In the genomic region with DNA sequence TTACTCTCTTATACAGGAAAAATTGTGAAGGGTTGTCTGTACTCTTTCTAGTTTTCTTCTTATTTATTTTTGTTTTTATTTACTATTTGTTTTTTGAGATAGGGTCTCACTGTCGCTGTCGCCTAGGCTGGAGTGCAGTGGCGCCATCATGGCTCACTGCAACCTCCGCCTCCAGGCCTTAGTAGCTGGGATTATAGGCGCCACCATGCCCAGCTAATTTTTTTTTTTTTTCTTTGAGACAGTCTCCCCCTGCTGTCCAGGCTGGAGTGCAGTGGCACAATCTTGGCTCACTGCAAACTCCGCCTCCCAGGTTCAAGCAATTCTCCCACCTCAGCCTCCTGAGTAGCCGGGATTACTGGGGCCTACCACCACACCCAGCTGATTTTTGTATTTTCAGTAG, we compare ENCODE assay signal across 19 cellular contexts. TPM values are rescaled to one million over a fixed set of nuclear protein-coding genes. Genes with fewer than 3 reads are reported as not detected.
A peak's percentile ranks its signal among the peaks of the same experiment; 100 is the strongest.
DNase-seq lines count a peak whose midpoint lies in the region; ATAC-seq, FAIRE-seq and TF ChIP-seq lines count a peak whose summit lies in the region.
"Had no signal": no experiment of that assay in that cellular context is flagged by ENCODE, and none has a peak within 500 bp of the region (broad histone marks: within the 10 kb centered on the region; RNA-seq: fewer than 3 reads in every experiment).

No MANE protein-coding gene starts in this region.

- no peaks in the 10 kb centered on the region for H3K9me3 ChIP-seq in Karpas-422 (ENCODE audit: low read length)
- H3K9me3 ChIP-seq in GM12878 (replicated peaks; ENCODE audit: control insufficient read depth, insufficient read depth, low read length) = peaks cover 2% of the 10 kb centered on the region; the same call in 1 of the 3 replicates
- H3K9me3 ChIP-seq in liver (ENCODE audit: control insufficient read depth in 4 of 4, low read length in 3 of 4) = no peaks in the 10 kb centered on the region
- H3K9me3 ChIP-seq in smooth muscle cell (replicated peaks; ENCODE audit: low read depth) = no peaks in the 10 kb centered on the region
- H3K9me3 ChIP-seq in esophagus squamous epithelium = no peaks in the 10 kb centered on the region
- H3K9me3 ChIP-seq: thoracic aorta had no signal

- ATAC-seq in GM12878 (no peak), HG03439 (IDR thresholded peaks at IDR 0.05; ENCODE audit: unreplicated experiment) (no peak)
- ATAC-seq: activated naive CD4-positive, alpha-beta T cell treated with anti-CD3 and anti-CD28 coated beads, Interleukin-2, amount 50 U/mL, for 72 hours had no signal

- TF ChIP-seq RAD21 in GM12878 (IDR thresholded peaks at IDR 0.05; ENCODE audit: insufficient read depth, low read depth, low read length) (no peak), liver (IDR thresholded peaks at IDR 0.05) (no peak)

- H3K36me3 ChIP-seq in Karpas-422 (ENCODE audit: insufficient read depth, low read length) (peaks cover 18% of the 10 kb centered on the region), GM12878 (ENCODE audit: control insufficient read depth in 2 of 2, insufficient read depth in 2 of 2, low read length in 1 of 2) (no peaks in the 10 kb centered on the region), liver (ENCODE audit: control insufficient read depth in 4 of 4, insufficient read depth in 3 of 4, low read depth in 1 of 4, low read length in 3 of 4) (no peaks in the 10 kb centered on the region), smooth muscle cell (ENCODE audit: low read depth) (no peaks in the 10 kb centered on the region), esophagus squamous epithelium (peaks cover 0 to 6% (median 0%) of the 10 kb centered on the region in 3 donors)
- H3K36me3 ChIP-seq: thoracic aorta had no signal

- H3K27ac ChIP-seq in Karpas-422 (ENCODE audit: low read length) (no peak overlapping the region), GM12878 (ENCODE audit: control insufficient read depth, insufficient read depth) (no peak overlapping the region), liver (ENCODE audit: low read depth in 1 of 2, low read length in 2 of 2) (no peak overlapping the region), smooth muscle cell (ENCODE audit: low read depth) (no peak overlapping the region), esophagus squamous epithelium (no peak overlapping the region)
- H3K27ac ChIP-seq: BLaER1, thoracic aorta had no signal

- peak; percentile 9 for DNase-seq in ELR (ENCODE audit: low read depth)
- peak; percentile 63 for DNase-seq in Karpas-422
- DNase-seq in GM12878 (ENCODE audit: low read depth, low spot score) = no peak
- DNase-seq in smooth muscle cell (lab: John Stamatoyannopoulos, UW; ENCODE audit: unreplicated experiment) = no peak
- no peak for DNase-seq in EL
- no peak for DNase-seq in esophagus squamous epithelium (lab: John Stamatoyannopoulos, UW)
- DNase-seq: activated B cell treated with CpG ODN at 0.5 μM for 24 hours; activated CD4-positive, alpha-beta memory T cell treated with anti-CD3 and anti-CD28 coated beads, Interleukin-2, amount 10 ng/mL, durations not matched to agents 7 days and 5 days; activated T-cell treated with anti-CD3 and anti-CD28 coated beads, Interleukin-2, amount 50 U/mL, for 48 hours; DMS 273 treated with DMSO at 0.1 percent for 48 hours; NCI-H1930; NCI-H446; Right ventricle myocardium superior had no signal

- SMC1A ChIA-PET in GM12878 (lab: Charles Lee; ENCODE audit: uncharacterized antibody, unreplicated experiment) = interaction anchor here (0.9 to 1.4 kb wide), 2 partner anchors 16 to 415 kb away, joined by 4 to 5 read pairs; no protein-coding TSS in a partner anchor

- RAD21 ChIA-PET in GM12878 (lab: Charles Lee; ENCODE audit: unreplicated experiment) = interaction anchor here (0.5 to 3.9 kb wide), 3 partner anchors 18 to 353 kb away, joined by 3 to 30 read pairs (median 5); a partner anchor contains a TSS

- H2AFZ ChIP-seq in Karpas-422 (ENCODE audit: low read length) = no peak overlapping the region
- no peak overlapping the region for H2AFZ ChIP-seq in GM12878 (ENCODE audit: control insufficient read depth, low read depth, low read length)
- H2AFZ ChIP-seq in smooth muscle cell (ENCODE audit: low read depth) = no peak overlapping the region

- TF ChIP-seq POLR2A in GM12878 (IDR thresholded peaks at IDR 0.05; ENCODE audit: low read depth, low read length) (no peak), esophagus squamous epithelium (IDR thresholded peaks at IDR 0.05) (no peak)

- H3K79me2 ChIP-seq in Karpas-422 (ENCODE audit: low read length) (peaks cover 100% of the 10 kb centered on the region), GM12878 (ENCODE audit: control insufficient read depth, insufficient read depth, low read length) (peaks cover 82% of the 10 kb centered on the region), smooth muscle cell (ENCODE audit: low read depth) (peaks cover 100% of the 10 kb centered on the region)

- H3K27me3 ChIP-seq in Karpas-422 (ENCODE audit: low read length) (no peaks in the 10 kb centered on the region), GM12878 (replicated peaks in 1 of 2; ENCODE audit: control insufficient read depth in 2 of 2, insufficient read depth in 2 of 2, low read length in 1 of 2) (no peaks in the 10 kb centered on the region), liver (ENCODE audit: control insufficient read depth in 4 of 4, insufficient read depth in 4 of 4, low read length in 3 of 4) (no peaks in the 10 kb centered on the region), smooth muscle cell (ENCODE audit: low read depth) (no peaks in the 10 kb centered on the region), esophagus squamous epithelium (no peaks in the 10 kb centered on the region)
- H3K27me3 ChIP-seq: BLaER1 had no signal

- H3K4me3 ChIP-seq in Karpas-422 (ENCODE audit: low read length) = no peak overlapping the region
- no peak overlapping the region for H3K4me3 ChIP-seq in GM12878
- no peak overlapping the region for H3K4me3 ChIP-seq in liver (ENCODE audit: low read depth in 1 of 3, low read length in 3 of 3)
- H3K4me3 ChIP-seq in smooth muscle cell = no peak overlapping the region
- H3K4me3 ChIP-seq in esophagus squamous epithelium = no peak overlapping the region
- H3K4me3 ChIP-seq: BLaER1, thoracic aorta had no signal

- H4K20me1 ChIP-seq in Karpas-422 (ENCODE audit: insufficient read depth, low read depth, low read length) = peaks cover 17% of the 10 kb centered on the region
- H4K20me1 ChIP-seq in GM12878 (ENCODE audit: control insufficient read depth, insufficient read depth) = no peaks in the 10 kb centered on the region
- H4K20me1 ChIP-seq in smooth muscle cell (ENCODE audit: low read depth) = peaks cover 99% of the 10 kb centered on the region

- TF ChIP-seq EP300 in GM12878 (IDR thresholded peaks at IDR 0.05; ENCODE audit: borderline replicate concordance in 1 of 2, control insufficient read depth in 1 of 2, low read depth in 2 of 2, low read length in 2 of 2) = no peak

- no peak for FAIRE-seq in GM12878 (lab: Jason Lieb, UNC)
- FAIRE-seq: HTR-8/SVneo had no signal

- no TSS peak for BruUV-seq in GM12878 (replicated peaks; lab: Mats Ljungman, UMichigan)

- POLR2A ChIA-PET in GM12878 (lab: Charles Lee) = interaction anchor here (0.7 to 1.1 kb wide), 3 partner anchors 9 to 394 kb away, joined by 3 to 5 read pairs (median 4); a partner anchor contains a TSS

- H3K9ac ChIP-seq in Karpas-422 (ENCODE audit: low read length) (no peak overlapping the region), GM12878 (ENCODE audit: control insufficient read depth, insufficient read depth, low read length) (no peak overlapping the region), liver (ENCODE audit: low read depth in 1 of 2, low read length in 2 of 2) (no peak overlapping the region), smooth muscle cell (ENCODE audit: low read depth) (no peak overlapping the region)
- H3K9ac ChIP-seq: BLaER1 had no signal

- in situ Hi-C loops in GM12878 (cut with MboI) = no loop called here

- intact Hi-C loops in GM12878 (cut with micrococcal nuclease; ENCODE audit: unreplicated experiment) (no loop called here), esophagus squamous epithelium (cut with DNase I) (no loop called here)

- no peaks in the 10 kb centered on the region for H3K9me2 ChIP-seq in Karpas-422 (replicated peaks; ENCODE audit: insufficient read depth, low read length)

- no peaks in the 10 kb centered on the region for H3K4me1 ChIP-seq in Karpas-422 (ENCODE audit: low read length)
- peaks cover 11% of the 10 kb centered on the region for H3K4me1 ChIP-seq in GM12878 (ENCODE audit: control insufficient read depth, insufficient read depth, low read length)
- peaks cover 0 to 2% (median 0%) of the 10 kb centered on the region in 4 donors for H3K4me1 ChIP-seq in liver (ENCODE audit: control insufficient read depth in 4 of 4, insufficient read depth in 4 of 4, low read length in 3 of 4)
- peaks cover 5% of the 10 kb centered on the region for H3K4me1 ChIP-seq in smooth muscle cell (ENCODE audit: low read depth)
- H3K4me1 ChIP-seq in esophagus squamous epithelium = peaks cover 0 to 23% (median 0%) of the 10 kb centered on the region in 3 donors
- H3K4me1 ChIP-seq: BLaER1 had no signal

- no peak for TF ChIP-seq CTCF in GM12878 (IDR thresholded peaks at IDR 0.05 in 2 of 3, conservative IDR thresholded peaks at IDR 0.05 in 1 of 3; ENCODE audit: control insufficient read depth in 2 of 3, extremely low read depth in 1 of 3, insufficient read depth in 1 of 3, low read depth in 3 of 3, low read length in 3 of 3)
- TF ChIP-seq CTCF in liver (IDR thresholded peaks at IDR 0.05; ENCODE audit: low read depth, low read length, missing input control) = peak; percentile 3
- no peak for TF ChIP-seq CTCF in smooth muscle cell (IDR thresholded peaks at IDR 0.05; ENCODE audit: borderline replicate concordance, insufficient read depth, poor library complexity, severe bottlenecking)
- no peak for TF ChIP-seq CTCF in esophagus squamous epithelium (IDR thresholded peaks at IDR 0.05)

- WGBS in GM12878 (ENCODE audit: insufficient coverage, insufficient replicate concordance, low lambda C conversion rate, missing lambda C conversion rate) = 100% methylated on average over 6 of the region's 7 CpGs
- 97% methylated on average over 7 of the region's 7 CpGs for WGBS in liver
- WGBS in smooth muscle cell (ENCODE audit: low lambda C conversion rate) = 96% methylated on average over 7 of the region's 7 CpGs
- WGBS in esophagus squamous epithelium, 2 donors = 98 to 100% methylated on average over 6 to 7 of the region's 7 CpGs

- H3F3A ChIP-seq in smooth muscle cell (ENCODE audit: low read depth) = no peaks in the 10 kb centered on the region

- CTCF ChIA-PET in GM12878 (lab: Yijun Ruan, JAX) = interaction anchor here (0.5 to 2.5 kb wide), 6 partner anchors 10 to 110 kb away, joined by 3 to 16 read pairs (median 4); a partner anchor contains a TSS

- no peak overlapping the region for H3K4me2 ChIP-seq in Karpas-422 (ENCODE audit: low read depth, low read length, poor library complexity, severe bottlenecking)
- no peak overlapping the region for H3K4me2 ChIP-seq in GM12878 (ENCODE audit: control insufficient read depth, insufficient read depth)
- H3K4me2 ChIP-seq in smooth muscle cell = no peak overlapping the region
- H3K4me2 ChIP-seq: BLaER1 had no signal

RNA-seq across cellular contexts. Expression of a gene that starts 18.4 kb away (rescaled TPM):
- 35.2 and 79.9 TPM in 2 replicates for total RNA-seq in Karpas-422 (2014; rRNA removed; shearing (Covaris generic); ENCODE audit: low replicate concordance)
- total RNA-seq in GM12878 (2013; cell fraction: nucleolus; rRNA removed) = 74.2 and 81.6 TPM in 2 replicates
- 16.8 and 18.2 TPM in 2 replicates for total RNA-seq in GM12878 (2014; rRNA removed)
- total RNA-seq in GM12878 (2014; rRNA removed; fragmentation: Illumina TruSeq; extraction: Trizol) = 25.1 and 25.2 TPM in 2 replicates
- total RNA-seq in GM12878 (2021) = 31.0 and 33.4 TPM in 2 replicates
- 2.9 TPM for polyA plus RNA-seq in GM12878 (2011; ENCODE audit: low read depth)
- 17.9 and 37.3 TPM in 2 replicates for polyA plus RNA-seq in GM12878 (2011; rRNA removed)
- polyA plus RNA-seq in GM12878 (2011; cell fraction: cytosol; rRNA removed) = 12.9 and 15.8 TPM in 2 replicates
- polyA plus RNA-seq in GM12878 (2011; cell fraction: nucleus; rRNA removed) = 13.2 and 15.7 TPM in 2 replicates
- polyA plus RNA-seq in GM12878 (2012) = 8.3 and 8.8 TPM in 2 replicates
- 18.6 and 28.9 TPM in 2 replicates for polyA plus RNA-seq in GM12878 (2014; fragmentation: Illumina TruSeq; extraction: Trizol)
- polyA plus RNA-seq in GM12878 (2014; fragmentation: Nextera tagmentation; extraction: Ambion mirVana) = 10 to 100 TPM in 1 of 2 experiments, 1 to 10 TPM in 1; 9.1 to 11.8 TPM
- 10.4 and 12.4 TPM in 2 replicates for polyA plus RNA-seq in GM12878 (2014; rRNA removed)
- 10 to 100 TPM; 28.5 to 37.6 TPM for polyA plus RNA-seq in GM12878 (2016; fragmentation: Nextera tagmentation; extraction: Ambion mirVana)
- 19.5 and 31.4 TPM in 2 replicates for polyA minus RNA-seq in GM12878 (2011; rRNA and poly(A)+ RNA removed)
- polyA minus RNA-seq in GM12878 (2011; cell fraction: cytosol; rRNA and poly(A)+ RNA removed) = 16.3 and 20.3 TPM in 2 replicates
- polyA minus RNA-seq in GM12878 (2011; cell fraction: nucleus; rRNA and poly(A)+ RNA removed) = 36.4 and 68.5 TPM in 2 replicates
- total RNA-seq in liver = 10 to 100 TPM; 14.5 to 21.1 TPM
- polyA plus RNA-seq in liver = 10 to 100 TPM in 1 of 2 donors, 1 to 10 TPM in 1; 5.6 to 11.4 TPM
- total RNA-seq in smooth muscle cell = 45.0 and 64.4 TPM in 2 replicates
- 20.8 and 27.1 TPM in 2 replicates for polyA plus RNA-seq in smooth muscle cell
- 10 to 100 TPM; 19.4 to 34.3 (median 31.7) TPM for total RNA-seq in esophagus squamous epithelium

Comparison
In these comparisons a context has a peak if more than half of its experiments do, and no peak if none do; other contexts are left out.
1. DNase-seq: peak in ELR (single experiment) and Karpas-422 (single experiment); none in GM12878 (single experiment), smooth muscle cell (single experiment), EL (single experiment) and esophagus squamous epithelium (single experiment).